19 cellular contexts compared by ENCODE assay signal in the genomic region with DNA sequence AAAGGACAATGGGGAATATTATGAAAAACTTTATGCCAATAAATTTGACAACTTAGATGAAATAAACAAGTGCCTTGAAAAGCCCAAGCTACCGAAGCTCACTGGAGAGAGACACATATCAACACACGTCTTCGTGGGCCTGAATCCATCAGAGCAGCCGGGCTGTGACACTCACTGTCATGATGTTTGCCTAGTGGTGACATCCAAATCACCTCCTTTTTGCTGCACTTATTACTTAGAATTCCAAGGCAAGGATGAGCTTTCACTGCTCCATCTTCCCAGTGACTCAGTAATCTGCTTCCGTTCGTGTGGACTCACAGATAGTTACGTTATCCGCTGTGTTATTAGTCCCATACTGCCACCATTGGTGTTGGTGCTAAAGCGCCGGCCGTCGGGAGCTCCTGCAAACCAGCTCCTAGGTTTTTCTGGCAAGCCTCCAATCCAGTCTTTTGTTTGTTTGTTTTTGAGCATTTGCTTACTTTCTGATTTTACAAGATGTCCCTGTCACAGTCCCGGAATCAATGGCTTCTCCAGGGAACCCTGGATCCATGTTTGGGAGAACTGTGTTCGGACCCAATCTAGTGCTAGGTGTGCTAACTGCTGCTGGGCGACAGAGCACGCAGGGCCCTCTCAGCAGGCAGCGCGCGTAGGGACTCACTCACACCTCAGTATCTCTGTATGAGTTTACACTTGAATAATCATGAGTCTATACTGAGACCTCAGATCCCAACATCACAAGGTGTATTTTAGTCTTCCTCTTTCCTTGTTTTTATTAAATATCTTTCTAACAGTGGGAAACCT. TPM values are rescaled to one million over a fixed set of nuclear protein-coding genes. Genes with fewer than 3 reads are reported as not detected.
DNase-seq lines count a peak whose midpoint lies in the region; FAIRE-seq and TF ChIP-seq lines count a peak whose summit lies in the region.
"Had no signal": no experiment of that assay in that cellular context is flagged by ENCODE, and none has a peak within 500 bp of the region (broad histone marks: within the 10 kb centered on the region; RNA-seq: fewer than 3 reads in every experiment).

No MANE protein-coding gene starts in this region.

- no peak overlapping the region for H2AFZ ChIP-seq in H1 (ENCODE audit: low read length)

- H3K27me3 Mint-ChIP-seq in nephron progenitor cell (ENCODE audit: low read depth, poor library complexity), result peaks cover 2% of the 10 kb centered on the region

- no peak overlapping the region for H3K9ac ChIP-seq in H1 (replicated peaks in 1 of 4; ENCODE audit: extremely low read depth in 1 of 4, low read depth in 3 of 4, low read length in 3 of 4)

- H4K20me1 ChIP-seq in H1 (replicated peaks in 1 of 2; ENCODE audit: control insufficient read depth in 1 of 2, insufficient read depth in 2 of 2, low read length in 2 of 2), result peaks cover 13 to 15% of the 10 kb centered on the region in 2 experiments

- H3K14ac ChIP-seq in H1 (ENCODE audit: insufficient read length), result no peak overlapping the region

- no peak overlapping the region for H2BK5ac ChIP-seq in H1 (ENCODE audit: low read depth, low read length)

- no peak overlapping the region for H3K18ac ChIP-seq in H1 (ENCODE audit: extremely low read depth, low read length)

- H3K4me2 ChIP-seq in H1 (ENCODE audit: insufficient read depth in 1 of 2, low read depth in 2 of 2, low read length in 2 of 2), result no peak overlapping the region

- DNase-seq in GM04504 (ENCODE audit: low read depth) (peak; percentile 52), NCI-H510A (lab: John Stamatoyannopoulos, UW) (peak; percentile 61), H1 (ENCODE audit: low read depth in 1 of 2, low spot score in 2 of 2) (no peak), nephron progenitor cell (no peak), posterior vena cava (ENCODE audit: low spot score) (no peak), urothelium cell line (ENCODE audit: low spot score) (no peak), HuH-7.5 (ENCODE audit: low spot score) (no peak)
- DNase-seq in effector memory CD4-positive, alpha-beta T cell, result no peak
- DNase-seq: activated CD8-positive, alpha-beta memory T cell treated with anti-CD3 and anti-CD28 coated beads for 24 hours; activated naive CD4-positive, alpha-beta T cell treated with Interleukin-2 at 50 U/mL for 16 hours; Caco-2; NCI-H1694 had no signal

- H3K4me3 Mint-ChIP-seq in nephron progenitor cell, result no peak overlapping the region
- H3K4me3 Mint-ChIP-seq: nephron; T-helper 1 cell treated with Interleukin-12 subunit alpha and Interleukin-12 subunit beta and Interleukin-4 antibody, amounts not matched to agents 30 μg/mL and 1 μg/mL, for 36 hours had no signal

- POLR2A ChIA-PET in H1 (lab: Charles Lee; ENCODE audit: partially characterized antibody), result no interaction called here

- peaks cover 29% of the 10 kb centered on the region for H3K4me1 Mint-ChIP-seq in nephron progenitor cell
- H3K4me1 Mint-ChIP-seq: nephron had no signal

- no peak overlapping the region for H3K27ac ChIP-seq in H1 (ENCODE audit: low read depth, low read length)
- no peak overlapping the region for H3K27ac ChIP-seq in effector memory CD4-positive, alpha-beta T cell (ENCODE audit: insufficient read depth, low read length, poor library complexity, severe bottlenecking)
- H3K27ac ChIP-seq: coronary artery, skin epidermis, tibial nerve had no signal

- H4K91ac ChIP-seq in H1 (replicated peaks; ENCODE audit: insufficient read length, low read length), result no peak overlapping the region

- peaks cover 0 to 87% of the 10 kb centered on the region in 2 experiments; a peak in 3 of 4 replicates for H3K79me2 ChIP-seq in H1 (ENCODE audit: control insufficient read depth in 1 of 2, insufficient read depth in 2 of 2, low read length in 2 of 2)

- no peak overlapping the region for H3K4ac ChIP-seq in H1 (replicated peaks; ENCODE audit: insufficient read length, low read depth, low read length)

- H3K9me3 Mint-ChIP-seq in nephron progenitor cell, result peaks cover 46% of the 10 kb centered on the region

- H4K5ac ChIP-seq in H1 (ENCODE audit: insufficient read length, low read depth, low read length), result no peak overlapping the region

- FAIRE-seq in H1 (lab: Jason Lieb, UNC), result no peak
- FAIRE-seq in urothelium cell line (lab: Jason Lieb, UNC), result no peak
- FAIRE-seq: GM19239 had no signal

- H2BK120ac ChIP-seq in H1 (replicated peaks; ENCODE audit: low read depth, low read length), result no peak overlapping the region

- TF ChIP-seq CTCF in H1 (IDR thresholded peaks at IDR 0.05; ENCODE audit: control extremely low read depth in 1 of 3, insufficient read depth in 1 of 3, low read depth in 1 of 3, low read length in 3 of 3), result peak in 1 of 3 experiments; percentile 7; a peak in 1 of 4 replicates
- no peak for TF ChIP-seq CTCF in nephron progenitor cell (IDR thresholded peaks at IDR 0.05)

- peaks cover 0 to 6% (median 3%) of the 10 kb centered on the region in 4 experiments; a peak in 5 of 7 replicates for H3K4me1 ChIP-seq in H1 (replicated peaks in 1 of 4; ENCODE audit: control insufficient read depth in 3 of 4, insufficient read depth in 4 of 4, low read length in 3 of 4)
- no peaks in the 10 kb centered on the region for H3K4me1 ChIP-seq in effector memory CD4-positive, alpha-beta T cell (ENCODE audit: control insufficient read depth, insufficient read depth, low read length, poor library complexity, severe bottlenecking)
- H3K4me1 ChIP-seq: Caco-2, HAP-1 had no signal

- no peak overlapping the region for H2BK12ac ChIP-seq in H1 (ENCODE audit: low read depth, low read length)

- H3K36me3 Mint-ChIP-seq in nephron progenitor cell (ENCODE audit: low read depth), result peaks cover 62% of the 10 kb centered on the region

- no peak overlapping the region for H4K8ac ChIP-seq in H1 (ENCODE audit: extremely low read depth, insufficient read depth, low read length)

- peaks cover 12% of the 10 kb centered on the region for H3K79me1 ChIP-seq in H1 (ENCODE audit: low read depth, low read length)

- H3K27me3 ChIP-seq in H1 (replicated peaks in 1 of 4; ENCODE audit: control insufficient read depth in 3 of 4, extremely low read depth in 1 of 4, insufficient read depth in 3 of 4, low read length in 3 of 4), result no peaks in the 10 kb centered on the region
- no peaks in the 10 kb centered on the region for H3K27me3 ChIP-seq in effector memory CD4-positive, alpha-beta T cell (replicated peaks; ENCODE audit: control insufficient read depth, insufficient read depth, low read length, poor library complexity, severe bottlenecking)
- H3K27me3 ChIP-seq: tibial nerve had no signal

- no peaks in the 10 kb centered on the region for H3K23me2 ChIP-seq in H1 (ENCODE audit: low read depth, low read length)

- CTCF ChIA-PET in H1 (lab: Charles Lee; ENCODE audit: partially characterized antibody), result interaction anchor here (1.3 to 1.4 kb wide), 3 partner anchors 11 to 633 kb away, joined by 3 to 5 read pairs (median 4); no protein-coding TSS in a partner anchor

- peak overlapping the region; percentile 92; the same call in 1 of the 2 replicates for H2AK5ac ChIP-seq in H1 (ENCODE audit: low read depth, low read length)

- H3K27ac Mint-ChIP-seq in nephron progenitor cell, result peak overlapping the region; percentile 73
- H3K27ac Mint-ChIP-seq: nephron; T-helper 1 cell treated with Interleukin-12 subunit alpha and Interleukin-12 subunit beta and Interleukin-4 antibody, amounts not matched to agents 30 μg/mL and 1 μg/mL, for 36 hours had no signal

- no peak overlapping the region for H2BK20ac ChIP-seq in H1 (ENCODE audit: low read length)

- H2BK15ac ChIP-seq in H1 (ENCODE audit: low read length), result no peak overlapping the region

- TF ChIP-seq EP300 in H1 (IDR thresholded peaks at IDR 0.05; ENCODE audit: borderline replicate concordance in 1 of 2, low read depth in 2 of 2, low read length in 2 of 2), result no peak

- no peak overlapping the region for H3K56ac ChIP-seq in H1 (replicated peaks; ENCODE audit: insufficient read length, low read depth, low read length)

- intact Hi-C loops in posterior vena cava (cut with DNase I), result no loop called here

- peaks cover 0 to 5% of the 10 kb centered on the region in 2 experiments; a peak in 1 of 4 replicates for H3K9me3 ChIP-seq in H1 (ENCODE audit: insufficient read depth in 2 of 2, low read depth in 1 of 2, low read length in 1 of 2)
- no peaks in the 10 kb centered on the region for H3K9me3 ChIP-seq in effector memory CD4-positive, alpha-beta T cell (ENCODE audit: control insufficient read depth, low read length)
- H3K9me3 ChIP-seq: Caco-2, HAP-1 had no signal

- peak in 1 of 2 experiments; percentile 11; a peak in 1 of 4 replicates for TF ChIP-seq RAD21 in H1 (IDR thresholded peaks at IDR 0.05 in 1 of 2, conservative IDR thresholded peaks at IDR 0.05 in 1 of 2; ENCODE audit: low read depth in 2 of 2, low read length in 2 of 2)

- H3K23ac ChIP-seq in H1 (ENCODE audit: insufficient read length), result no peak overlapping the region

- WGBS in H1 (ENCODE audit: extremely low coverage in 1 of 2, insufficient coverage in 1 of 2, insufficient read length in 1 of 2, insufficient replicate concordance in 2 of 2, low coverage in 1 of 2, low lambda C conversion rate in 2 of 2, missing lambda C conversion rate in 1 of 2), 2 experiments, result 88% methylated on average over 19 of the region's 19 CpGs; no CpG with 5 or more reads in 1 of the 2 experiments

- peaks cover 0 to 6% (median 0%) of the 10 kb centered on the region in 4 experiments; a peak in 1 of 8 replicates for H3K36me3 ChIP-seq in H1 (ENCODE audit: control insufficient read depth in 2 of 4, insufficient read depth in 4 of 4, low read length in 3 of 4)
- no peaks in the 10 kb centered on the region for H3K36me3 ChIP-seq in effector memory CD4-positive, alpha-beta T cell (ENCODE audit: control insufficient read depth, insufficient read depth, low read length)
- H3K36me3 ChIP-seq: HAP-1, tibial nerve had no signal

- no peak for TF ChIP-seq POLR2A in H1 (IDR thresholded peaks at IDR 0.05; ENCODE audit: control extremely low read depth in 1 of 2, low read depth in 2 of 2, low read length in 2 of 2)

- no peak overlapping the region for H3K4me3 ChIP-seq in H1 (ENCODE audit: extremely low read depth in 1 of 4, insufficient read depth in 2 of 4, low read depth in 3 of 4, low read length in 4 of 4)
- no peak overlapping the region for H3K4me3 ChIP-seq in effector memory CD4-positive, alpha-beta T cell (ENCODE audit: insufficient read depth, low read depth, low read length, poor library complexity, severe bottlenecking)
- H3K4me3 ChIP-seq: coronary artery, HAP-1, skin epidermis, tibial nerve had no signal

TF ChIP-seq in H1, 55 proteins besides CTCF, POLR2A, EP300 and RAD21 (continues in another document):
- TF ChIP-seq POU5F1 (IDR thresholded peaks at IDR 0.05; ENCODE audit: low read depth, low read length), result no peak

RNA-seq across cellular contexts. Expression of gene HDAC4, which starts 42.7 kb away (rescaled TPM):
- total RNA-seq in H1 (2021; fragmentation: NEBNext Ultra II Directional; extraction: Animal tissue kit (Norgen Biotek cat#: 25700)), result 31.3 and 31.5 TPM in 2 replicates
- polyA plus RNA-seq in H1 (2011; rRNA removed), result 15.4 and 31.2 TPM in 2 replicates
- 14.3 TPM for polyA plus RNA-seq in H1 (2011; cell fraction: cytosol; rRNA removed)
- polyA plus RNA-seq in H1 (2011; cell fraction: nucleus; rRNA removed), result 24.1 TPM
- 9.7 to 17.8 TPM (median 12.6 TPM) in 4 replicates for polyA plus RNA-seq in H1 (2012, experiment 1 of 2)
- 5.0 TPM for polyA plus RNA-seq in H1 (2012, experiment 2 of 2)
- polyA plus RNA-seq in H1 (2013, experiment 1 of 2), result 14.8 TPM
- 12.6 TPM for polyA plus RNA-seq in H1 (2013, experiment 2 of 2)
- 35.1 and 38.5 TPM in 2 replicates for polyA minus RNA-seq in H1 (2011; rRNA and poly(A)+ RNA removed)
- 26.3 TPM for polyA minus RNA-seq in H1 (2011; cell fraction: cytosol; rRNA and poly(A)+ RNA removed)
- polyA minus RNA-seq in H1 (2011; cell fraction: nucleus; rRNA and poly(A)+ RNA removed), result 47.3 TPM
- total RNA-seq in posterior vena cava, result 10 to 100 TPM; 47.6 to 66.9 TPM

Comparison
In these comparisons a context has a peak if more than half of its experiments do, and no peak if none do; other contexts are left out.
1. DNase-seq: peak in GM04504 (single experiment) and NCI-H510A (single experiment); none in H1 (0 of 2), nephron progenitor cell (single experiment), effector memory CD4-positive, alpha-beta T cell (0 of 3), posterior vena cava (single experiment), urothelium cell line (single experiment) and HuH-7.5 (single experiment).